Comparison of ENCODE assay signal across 1 cellular context in the genomic region with DNA sequence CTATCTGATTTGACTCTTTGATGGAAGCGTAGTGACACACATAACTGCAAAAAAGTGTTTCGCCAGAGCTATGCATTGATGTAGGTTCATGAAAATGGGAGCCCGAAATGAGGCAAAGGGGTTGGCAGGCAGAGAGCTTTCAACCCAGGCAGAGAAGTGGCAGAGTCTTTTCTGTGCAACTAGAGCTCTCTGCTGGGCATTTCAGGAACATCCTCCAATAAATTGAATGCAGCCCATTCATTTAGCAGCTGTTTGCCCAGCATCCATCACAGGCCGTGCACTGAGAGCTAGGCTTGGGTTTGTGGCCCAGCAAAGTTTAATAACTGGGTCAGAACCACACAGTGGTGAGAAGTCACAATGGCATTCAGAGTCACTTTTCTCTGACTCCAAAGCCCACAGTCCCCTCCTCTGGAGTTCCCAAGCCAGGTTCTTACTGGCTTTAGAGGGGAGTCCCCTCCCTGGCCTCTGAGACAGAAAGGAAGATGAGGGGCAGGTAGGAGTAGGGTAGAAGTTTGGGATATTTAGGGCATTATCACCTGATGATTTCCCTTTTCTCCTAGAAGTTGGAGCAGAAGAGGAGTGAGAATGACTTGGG.
TF ChIP-seq lines count a peak whose summit lies in the region.

No MANE protein-coding gene starts in this region.

TF ChIP-seq in H1, 55 proteins besides CTCF, POLR2A, EP300 and RAD21:
- no peak for TF ChIP-seq EGR1 (IDR thresholded peaks at IDR 0.05; ENCODE audit: borderline replicate concordance, low read depth, low read length)
- peak; percentile 55; the same call in 1 of the 2 replicates for TF ChIP-seq YY1 (IDR thresholded peaks at IDR 0.05; ENCODE audit: low read depth, low read length)
